1 cellular context compared by ENCODE assay signal in genomic region chr20:36881888-36882287, GRCh38.
TF ChIP-seq lines count a peak whose summit lies in the region.

No MANE protein-coding gene starts in this region.

TF ChIP-seq in GM23338, 12 proteins besides CTCF, POLR2A, EP300 and RAD21 (continued from another document):
- no peak for TF ChIP-seq ZNF462 (CRISPR knock-in tag; IDR thresholded peaks at IDR 0.05)
- TF ChIP-seq NANOG (IDR thresholded peaks at IDR 0.05; ENCODE audit: borderline replicate concordance) = no peak
- no peak for TF ChIP-seq POLR2AphosphoS5 (IDR thresholded peaks at IDR 0.05; ENCODE audit: low read depth)
- TF ChIP-seq JUNB (IDR thresholded peaks at IDR 0.05; ENCODE audit: unreplicated experiment) = no peak
- TF ChIP-seq, protein P1, sequence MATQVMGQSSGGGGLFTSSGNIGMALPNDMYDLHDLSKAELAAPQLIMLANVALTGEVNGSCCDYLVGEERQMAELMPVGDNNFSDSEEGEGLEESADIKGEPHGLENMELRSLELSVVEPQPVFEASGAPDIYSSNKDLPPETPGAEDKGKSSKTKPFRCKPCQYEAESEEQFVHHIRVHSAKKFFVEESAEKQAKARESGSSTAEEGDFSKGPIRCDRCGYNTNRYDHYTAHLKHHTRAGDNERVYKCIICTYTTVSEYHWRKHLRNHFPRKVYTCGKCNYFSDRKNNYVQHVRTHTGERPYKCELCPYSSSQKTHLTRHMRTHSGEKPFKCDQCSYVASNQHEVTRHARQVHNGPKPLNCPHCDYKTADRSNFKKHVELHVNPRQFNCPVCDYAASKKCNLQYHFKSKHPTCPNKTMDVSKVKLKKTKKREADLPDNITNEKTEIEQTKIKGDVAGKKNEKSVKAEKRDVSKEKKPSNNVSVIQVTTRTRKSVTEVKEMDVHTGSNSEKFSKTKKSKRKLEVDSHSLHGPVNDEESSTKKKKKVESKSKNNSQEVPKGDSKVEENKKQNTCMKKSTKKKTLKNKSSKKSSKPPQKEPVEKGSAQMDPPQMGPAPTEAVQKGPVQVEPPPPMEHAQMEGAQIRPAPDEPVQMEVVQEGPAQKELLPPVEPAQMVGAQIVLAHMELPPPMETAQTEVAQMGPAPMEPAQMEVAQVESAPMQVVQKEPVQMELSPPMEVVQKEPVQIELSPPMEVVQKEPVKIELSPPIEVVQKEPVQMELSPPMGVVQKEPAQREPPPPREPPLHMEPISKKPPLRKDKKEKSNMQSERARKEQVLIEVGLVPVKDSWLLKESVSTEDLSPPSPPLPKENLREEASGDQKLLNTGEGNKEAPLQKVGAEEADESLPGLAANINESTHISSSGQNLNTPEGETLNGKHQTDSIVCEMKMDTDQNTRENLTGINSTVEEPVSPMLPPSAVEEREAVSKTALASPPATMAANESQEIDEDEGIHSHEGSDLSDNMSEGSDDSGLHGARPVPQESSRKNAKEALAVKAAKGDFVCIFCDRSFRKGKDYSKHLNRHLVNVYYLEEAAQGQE (IDR thresholded peaks at IDR 0.05; ENCODE audit: unreplicated experiment) = no peak
- TF ChIP-seq CREB1 (CRISPR knock-in tag; IDR thresholded peaks at IDR 0.05; ENCODE audit: low read depth) = no peak
- TF ChIP-seq, protein P2, sequence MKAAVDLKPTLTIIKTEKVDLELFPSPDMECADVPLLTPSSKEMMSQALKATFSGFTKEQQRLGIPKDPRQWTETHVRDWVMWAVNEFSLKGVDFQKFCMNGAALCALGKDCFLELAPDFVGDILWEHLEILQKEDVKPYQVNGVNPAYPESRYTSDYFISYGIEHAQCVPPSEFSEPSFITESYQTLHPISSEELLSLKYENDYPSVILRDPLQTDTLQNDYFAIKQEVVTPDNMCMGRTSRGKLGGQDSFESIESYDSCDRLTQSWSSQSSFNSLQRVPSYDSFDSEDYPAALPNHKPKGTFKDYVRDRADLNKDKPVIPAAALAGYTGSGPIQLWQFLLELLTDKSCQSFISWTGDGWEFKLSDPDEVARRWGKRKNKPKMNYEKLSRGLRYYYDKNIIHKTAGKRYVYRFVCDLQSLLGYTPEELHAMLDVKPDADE (IDR thresholded peaks at IDR 0.05) = no peak
- TF ChIP-seq ZNF114 (CRISPR knock-in tag; IDR thresholded peaks at IDR 0.05) = no peak
- no peak for TF ChIP-seq ZNF331 (CRISPR knock-in tag; IDR thresholded peaks at IDR 0.05; ENCODE audit: low read depth)
- no peak for TF ChIP-seq STAT1 (IDR thresholded peaks at IDR 0.05; ENCODE audit: unreplicated experiment)
